1 cellular context compared by ENCODE assay signal in the genomic region with DNA sequence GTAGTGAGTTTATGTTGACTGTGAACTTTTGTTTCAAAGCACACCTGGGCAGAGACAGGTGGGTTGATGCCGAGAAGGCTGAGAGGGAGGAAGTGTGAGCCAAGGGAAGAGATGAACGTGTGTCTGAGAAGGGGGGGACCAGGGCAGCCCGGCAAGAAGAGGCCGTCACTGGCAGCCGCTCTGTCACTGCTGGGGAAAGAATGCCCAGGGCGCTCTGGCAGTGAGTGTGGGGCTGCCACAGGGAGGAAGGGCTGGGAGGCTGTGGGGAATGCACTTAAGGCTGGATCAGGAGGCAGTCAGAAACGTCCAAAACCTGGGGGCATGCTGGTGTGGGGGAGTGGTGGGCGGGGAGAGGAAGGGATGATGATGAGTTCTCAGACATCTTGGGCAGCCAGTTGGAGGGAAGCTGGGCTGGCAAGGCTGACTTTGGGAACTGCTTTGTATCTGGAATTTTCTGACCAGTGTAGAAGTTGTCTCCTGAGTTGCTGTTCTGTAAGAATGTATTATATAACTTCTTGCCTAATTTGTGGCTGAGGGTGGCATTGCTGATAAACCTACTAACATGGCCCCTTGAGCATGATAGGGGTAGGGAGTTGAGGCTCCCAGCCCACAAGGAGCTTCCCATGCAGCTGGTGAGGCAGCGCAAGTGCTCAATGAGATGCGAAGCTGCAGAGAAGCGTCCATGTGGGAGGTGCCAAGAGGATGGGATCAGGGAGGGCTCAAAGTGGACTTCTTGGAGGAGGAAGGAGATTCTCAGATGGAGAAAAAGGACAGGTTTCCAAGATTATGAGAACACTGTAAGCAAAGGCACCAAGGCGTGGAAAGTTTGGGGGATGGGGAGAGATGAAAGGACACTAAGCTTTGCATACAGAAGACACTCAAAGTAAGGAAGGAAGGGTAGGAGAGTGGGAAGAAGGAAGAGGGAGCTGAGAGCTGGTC.
TF ChIP-seq lines count a peak whose summit lies in the region.

No MANE protein-coding gene starts in this region.

TF ChIP-seq in liver, 16 proteins besides CTCF, POLR2A, EP300 and RAD21 (continued from another document):
- TF ChIP-seq, protein P1, sequence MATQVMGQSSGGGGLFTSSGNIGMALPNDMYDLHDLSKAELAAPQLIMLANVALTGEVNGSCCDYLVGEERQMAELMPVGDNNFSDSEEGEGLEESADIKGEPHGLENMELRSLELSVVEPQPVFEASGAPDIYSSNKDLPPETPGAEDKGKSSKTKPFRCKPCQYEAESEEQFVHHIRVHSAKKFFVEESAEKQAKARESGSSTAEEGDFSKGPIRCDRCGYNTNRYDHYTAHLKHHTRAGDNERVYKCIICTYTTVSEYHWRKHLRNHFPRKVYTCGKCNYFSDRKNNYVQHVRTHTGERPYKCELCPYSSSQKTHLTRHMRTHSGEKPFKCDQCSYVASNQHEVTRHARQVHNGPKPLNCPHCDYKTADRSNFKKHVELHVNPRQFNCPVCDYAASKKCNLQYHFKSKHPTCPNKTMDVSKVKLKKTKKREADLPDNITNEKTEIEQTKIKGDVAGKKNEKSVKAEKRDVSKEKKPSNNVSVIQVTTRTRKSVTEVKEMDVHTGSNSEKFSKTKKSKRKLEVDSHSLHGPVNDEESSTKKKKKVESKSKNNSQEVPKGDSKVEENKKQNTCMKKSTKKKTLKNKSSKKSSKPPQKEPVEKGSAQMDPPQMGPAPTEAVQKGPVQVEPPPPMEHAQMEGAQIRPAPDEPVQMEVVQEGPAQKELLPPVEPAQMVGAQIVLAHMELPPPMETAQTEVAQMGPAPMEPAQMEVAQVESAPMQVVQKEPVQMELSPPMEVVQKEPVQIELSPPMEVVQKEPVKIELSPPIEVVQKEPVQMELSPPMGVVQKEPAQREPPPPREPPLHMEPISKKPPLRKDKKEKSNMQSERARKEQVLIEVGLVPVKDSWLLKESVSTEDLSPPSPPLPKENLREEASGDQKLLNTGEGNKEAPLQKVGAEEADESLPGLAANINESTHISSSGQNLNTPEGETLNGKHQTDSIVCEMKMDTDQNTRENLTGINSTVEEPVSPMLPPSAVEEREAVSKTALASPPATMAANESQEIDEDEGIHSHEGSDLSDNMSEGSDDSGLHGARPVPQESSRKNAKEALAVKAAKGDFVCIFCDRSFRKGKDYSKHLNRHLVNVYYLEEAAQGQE (IDR thresholded peaks at IDR 0.05), result no peak
- TF ChIP-seq FOXA1 (IDR thresholded peaks at IDR 0.05) (no peak), NR2F2 (IDR thresholded peaks at IDR 0.05) (no peak)
